Comparison of ENCODE assay signal across 1 cellular context in genomic region chr3:99855900-99856299, GRCh38.
TF ChIP-seq lines count a peak whose summit lies in the region.

No MANE protein-coding gene starts in this region.

TF ChIP-seq in HepG2, 621 proteins besides CTCF, POLR2A, EP300 and RAD21:
- TF ChIP-seq AGO2 (optimal IDR thresholded peaks at IDR 0.05; ENCODE audit: low read depth, low read length) (peak; percentile 36), FOXP1 (IDR thresholded peaks at IDR 0.05) (no peak), FOXP1 (CRISPR knock-in tag; IDR thresholded peaks at IDR 0.05) (no peak), PAF1 (CRISPR knock-in tag; IDR thresholded peaks at IDR 0.05) (peak; percentile 63; the same call in 1 of the 2 replicates), ZNF639 (CRISPR knock-in tag; conservative IDR thresholded peaks at IDR 0.05) (no peak), ZNF816 (CRISPR knock-in tag; IDR thresholded peaks at IDR 0.05; ENCODE audit: borderline replicate concordance) (no peak), POLR2AphosphoS5 (IDR thresholded peaks at IDR 0.05; ENCODE audit: low read depth, low read length) (0 out of 2 replicates have a peak, but pooled peaks have one; percentile 7), RBM22 (optimal IDR thresholded peaks at IDR 0.05; ENCODE audit: low read length) (peak; percentile 77)
TF ChIP-seq in HepG2: peak in this region for 4.
